Comparison of ENCODE assay signal across 8 cellular contexts in the genomic region with DNA sequence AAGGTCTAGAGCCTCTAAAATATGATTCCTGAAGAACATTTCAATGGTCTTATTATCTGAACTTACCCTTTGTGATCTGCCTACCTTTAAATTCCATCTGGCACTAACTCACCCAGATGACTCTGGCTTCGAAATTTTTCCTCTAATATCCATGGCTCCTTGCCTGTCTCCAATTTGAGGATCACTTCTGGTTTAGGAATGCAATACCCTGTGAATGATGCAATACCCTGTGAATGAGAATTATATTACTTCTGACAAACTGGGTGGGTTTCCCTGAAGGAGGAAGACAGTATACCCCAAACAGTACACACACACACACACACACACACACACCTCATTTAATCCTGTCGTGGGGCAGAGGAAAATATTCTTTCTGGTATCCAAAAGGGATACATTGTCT.
"Had no signal": no experiment of that assay in that cellular context is flagged by ENCODE, and none has a peak within 500 bp of the region (broad histone marks: within the 10 kb centered on the region; RNA-seq: fewer than 3 reads in every experiment).

No MANE protein-coding gene starts in this region.

- DNase-seq: H9, HCEC 1CT, KG1 had no signal

- H3K27ac ChIP-seq: HL-60 had no signal

- H3K4me3 ChIP-seq: GM23338 had no signal

- H3K27me3 Mint-ChIP-seq: IgD-negative memory B cell had no signal

- FAIRE-seq: H1, H54 had no signal

- ATAC-seq: GM23338 had no signal

- H3K4me3 Mint-ChIP-seq: GM23338, H9, IgD-negative memory B cell had no signal

- H3K4me1 Mint-ChIP-seq: GM23338, H9, IgD-negative memory B cell had no signal

- H2AFZ ChIP-seq: GM23338 had no signal

- H3K4me2 ChIP-seq: GM23338 had no signal

- H3K27ac Mint-ChIP-seq: GM23338, H9, IgD-negative memory B cell had no signal
